10 cellular contexts compared by ENCODE assay signal in the genomic region with DNA sequence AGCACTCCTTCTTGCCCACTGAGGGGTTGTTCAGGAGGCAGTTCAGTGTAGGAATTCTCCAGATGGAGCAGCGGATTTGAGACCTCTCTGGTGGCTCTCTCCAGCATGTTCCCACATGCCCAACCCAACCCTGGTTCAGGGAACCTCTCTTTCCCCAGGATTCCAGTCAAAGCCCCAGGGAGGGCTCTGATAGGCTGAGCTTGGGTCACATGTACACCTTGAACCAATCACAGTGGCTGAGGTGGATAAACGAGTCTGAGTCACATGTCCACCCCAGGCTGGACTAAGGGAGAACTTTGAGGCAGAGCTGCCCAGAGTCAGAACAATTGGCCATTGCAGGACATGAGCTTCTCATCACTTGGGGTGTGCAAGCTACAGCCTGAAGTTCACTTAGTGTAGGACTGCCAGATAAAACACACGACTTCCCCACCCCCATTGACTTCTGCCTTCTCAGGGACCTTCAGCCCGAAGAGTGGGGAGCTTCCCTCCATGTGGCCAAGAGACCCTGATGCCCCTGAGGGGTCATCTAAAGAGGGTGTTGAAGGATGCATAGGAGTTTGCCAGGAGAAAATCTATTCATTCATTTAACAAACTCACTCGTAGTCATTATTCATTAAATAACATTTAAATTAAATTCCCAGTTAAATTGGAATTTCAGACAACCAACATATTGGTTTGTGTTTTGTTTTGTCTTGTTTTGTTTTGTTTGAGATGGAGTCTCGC. TPM values are rescaled to one million over a fixed set of nuclear protein-coding genes. Genes with fewer than 3 reads are reported as not detected.
A peak's percentile ranks its signal among the peaks of the same experiment; 100 is the strongest.
DNase-seq lines count a peak whose midpoint lies in the region; ATAC-seq and TF ChIP-seq lines count a peak whose summit lies in the region.
"Had no signal": no experiment of that assay in that cellular context is flagged by ENCODE, and none has a peak within 500 bp of the region (broad histone marks: within the 10 kb centered on the region; RNA-seq: fewer than 3 reads in every experiment).

No MANE protein-coding gene starts in this region.

- POLR2A ChIA-PET in activated CD4-positive, alpha-beta T cell treated with anti-CD3 and anti-CD28 coated beads for 36 hours (lab: Charles Lee), result interaction anchor here (0.7 kb wide), 1 partner anchor 366 kb away, joined by 3 read pairs; no protein-coding TSS in a partner anchor

- peaks cover 52% of the 10 kb centered on the region for H3K4me1 Mint-ChIP-seq in activated CD4-positive, alpha-beta T cell treated with anti-CD3 and anti-CD28 coated beads for 36 hours

- H3K9me3 Mint-ChIP-seq in activated CD4-positive, alpha-beta T cell treated with anti-CD3 and anti-CD28 coated beads for 36 hours (ENCODE audit: low read depth), result no peaks in the 10 kb centered on the region

- no peak for ATAC-seq in activated CD4-positive, alpha-beta T cell treated with anti-CD3 and anti-CD28 coated beads for 36 hours
- no peak for ATAC-seq in HG03354 (IDR thresholded peaks at IDR 0.05; ENCODE audit: poor library complexity, severe bottlenecking, unreplicated experiment)
- ATAC-seq: body of pancreas had no signal

- H3K4me3 Mint-ChIP-seq in activated CD4-positive, alpha-beta T cell treated with anti-CD3 and anti-CD28 coated beads for 36 hours, result no peak overlapping the region

- intact Hi-C loops in activated CD4-positive, alpha-beta T cell treated with anti-CD3 and anti-CD28 coated beads for 36 hours (cut with DNase I, micrococcal nuclease), result loop anchor here in 1 of 2 experiments (5.0 kb wide), 1 partner anchor 199 kb away; no protein-coding TSS in a partner anchor

- no peaks in the 10 kb centered on the region for H3K36me3 Mint-ChIP-seq in activated CD4-positive, alpha-beta T cell treated with anti-CD3 and anti-CD28 coated beads for 36 hours (ENCODE audit: low read depth)

- H3K27ac Mint-ChIP-seq in activated CD4-positive, alpha-beta T cell treated with anti-CD3 and anti-CD28 coated beads for 36 hours, result no peak overlapping the region

- peaks cover under 1% of the 10 kb centered on the region for H3K27me3 ChIP-seq in brain microvascular endothelial cell (replicated peaks)
- H3K27me3 ChIP-seq: body of pancreas had no signal

- CTCF ChIA-PET in activated CD4-positive, alpha-beta T cell treated with anti-CD3 and anti-CD28 coated beads for 36 hours (lab: Charles Lee), result interaction anchor here (0.9 kb wide), 1 partner anchor 188 kb away, joined by 3 read pairs; a partner anchor contains a TSS

- no peak overlapping the region for H3K4me3 ChIP-seq in brain microvascular endothelial cell (ENCODE audit: low read depth, low read length)
- H3K4me3 ChIP-seq: body of pancreas had no signal

- no peaks in the 10 kb centered on the region for H3K36me3 ChIP-seq in brain microvascular endothelial cell (replicated peaks)

- no peaks in the 10 kb centered on the region for H3K27me3 Mint-ChIP-seq in activated CD4-positive, alpha-beta T cell treated with anti-CD3 and anti-CD28 coated beads for 36 hours

- DNase-seq in activated CD4-positive, alpha-beta T cell treated with anti-CD3 and anti-CD28 coated beads for 36 hours, result peak; percentile 29
- DNase-seq in activated CD4-positive, alpha-beta T cell treated with anti-CD3 and anti-CD28 coated beads for 1 hour, result no peak
- DNase-seq in NCI-H226, result peak; percentile 27
- DNase-seq in brain microvascular endothelial cell, result peak; percentile 18
- DNase-seq in substantia nigra (lab: John Stamatoyannopoulos, UW), result peak in 6 of 49 donors; percentile 8 to 33 (median 14)
- DNase-seq in NOMO-1 treated with DMSO at 0.1 percent for 48 hours (lab: John Stamatoyannopoulos, UW; ENCODE audit: unreplicated experiment), result no peak
- DNase-seq in ecto neural progenitor cell (ENCODE audit: low spot score), result no peak
- DNase-seq: NCI-H526 treated with DMSO at 0.1 percent for 48 hours had no signal

- no peak overlapping the region for H3K27ac ChIP-seq in brain microvascular endothelial cell
- H3K27ac ChIP-seq in substantia nigra (ENCODE audit: low read depth, low read length, poor library complexity, severe bottlenecking), result peak overlapping the region; percentile 73
- H3K27ac ChIP-seq: body of pancreas had no signal

- no peak for TF ChIP-seq CTCF in brain microvascular endothelial cell (IDR thresholded peaks at IDR 0.05; ENCODE audit: low read depth, low read length, missing control alignments)

- in situ Hi-C loops in brain microvascular endothelial cell (cut with HindIII; ENCODE audit: low pct_ligation_motif_present, low sequenced_read_pairs), result no loop called here

RNA-seq across cellular contexts. Expression of a gene that starts 4.0 kb away (rescaled TPM):
- 10 to 100 TPM; 17.4 to 20.1 TPM for total RNA-seq in activated CD4-positive, alpha-beta T cell treated with anti-CD3 and anti-CD28 coated beads for 36 hours

RNA-seq across cellular contexts. Expression of a gene that starts 6.9 kb away (rescaled TPM):
- 10 to 100 TPM; 17.2 to 20.0 TPM for total RNA-seq in activated CD4-positive, alpha-beta T cell treated with anti-CD3 and anti-CD28 coated beads for 36 hours

RNA-seq across cellular contexts. Expression of a gene that starts 59.4 kb away (rescaled TPM):
- total RNA-seq in activated CD4-positive, alpha-beta T cell treated with anti-CD3 and anti-CD28 coated beads for 36 hours, result 10 to 100 TPM; 18.9 to 20.2 TPM

Comparison
In these comparisons a context has a peak if more than half of its experiments do, and no peak if none do; other contexts are left out.
1. DNase-seq: peak in activated CD4-positive, alpha-beta T cell treated with anti-CD3 and anti-CD28 coated beads for 36 hours (single experiment), NCI-H226 (single experiment) and brain microvascular endothelial cell (single experiment); none in activated CD4-positive, alpha-beta T cell treated with anti-CD3 and anti-CD28 coated beads for 1 hour (single experiment), NOMO-1 treated with DMSO at 0.1 percent for 48 hours (single experiment) and ecto neural progenitor cell (single experiment).